In genomic region chr3:3666664-3667063, GRCh38 we compare ENCODE assay signal across 13 cellular contexts.
DNase-seq lines count a peak whose midpoint lies in the region; ATAC-seq, FAIRE-seq and TF ChIP-seq lines count a peak whose summit lies in the region.
"Had no signal": no experiment of that assay in that cellular context is flagged by ENCODE, and none has a peak within 500 bp of the region (broad histone marks: within the 10 kb centered on the region; RNA-seq: fewer than 3 reads in every experiment).

No MANE protein-coding gene starts in this region.

- no peaks in the 10 kb centered on the region for H3K27me3 Mint-ChIP-seq in activated naive CD8-positive, alpha-beta T cell treated with anti-CD3 and anti-CD28 coated beads for 36 hours

- peaks cover 4% of the 10 kb centered on the region for H3K9me3 Mint-ChIP-seq in activated naive CD8-positive, alpha-beta T cell treated with anti-CD3 and anti-CD28 coated beads for 36 hours

- H3K27ac Mint-ChIP-seq in activated naive CD8-positive, alpha-beta T cell treated with anti-CD3 and anti-CD28 coated beads for 36 hours = no peak overlapping the region
- H3K27ac Mint-ChIP-seq: dendritic cell treated with granulocyte-macrophage colony-stimulating factor and Interleukin-4, amounts not matched to agents 40 ng/mL and 50 ng/mL, for 4 days had no signal

- no peaks in the 10 kb centered on the region for H3K36me3 Mint-ChIP-seq in activated naive CD8-positive, alpha-beta T cell treated with anti-CD3 and anti-CD28 coated beads for 36 hours

- H3K9me3 ChIP-seq in WERI-Rb-1 (ENCODE audit: severe bottlenecking) = no peaks in the 10 kb centered on the region

- TF ChIP-seq POLR2A in GM12891 (IDR thresholded peaks at IDR 0.05; ENCODE audit: low read depth, low read length) = no peak

- no peaks in the 10 kb centered on the region for H3K36me3 ChIP-seq in WERI-Rb-1
- H3K36me3 ChIP-seq: SJCRH30 had no signal

- TF ChIP-seq CTCF in WERI-Rb-1 (IDR thresholded peaks at IDR 0.05; ENCODE audit: low read depth, low read length) = no peak

- H3K27me3 ChIP-seq in WERI-Rb-1 (ENCODE audit: insufficient read depth, low read depth, severe bottlenecking) = no peaks in the 10 kb centered on the region
- H3K27me3 ChIP-seq: SJCRH30 had no signal

- H3K4me1 Mint-ChIP-seq in activated naive CD8-positive, alpha-beta T cell treated with anti-CD3 and anti-CD28 coated beads for 36 hours = peaks cover 13% of the 10 kb centered on the region

- DNase-seq in GM12891 (ENCODE audit: insufficient read length, low spot score) (peak; percentile 26), WERI-Rb-1 (no peak), NCI-H1694 treated with DMSO at 0.1 percent for 48 hours (lab: John Stamatoyannopoulos, UW) (no peak), AG08396 (ENCODE audit: low spot score) (no peak), NCI-H2227 treated with DMSO at 0.1 percent for 48 hours (lab: John Stamatoyannopoulos, UW) (no peak)
- DNase-seq in activated naive CD8-positive, alpha-beta T cell treated with anti-CD3 and anti-CD28 coated beads for 36 hours = peak; percentile 32
- DNase-seq: activated CD8-positive, alpha-beta memory T cell treated with anti-CD3 and anti-CD28 coated beads, Interleukin-2, amount 50 U/mL, for 4 hours; NCI-H1417 treated with DMSO at 0.1 percent for 48 hours; posterior cingulate gyrus had no signal

- no peak overlapping the region for H3K4me3 ChIP-seq in WERI-Rb-1 (ENCODE audit: low read depth, low read length)
- H3K4me3 ChIP-seq: SJCRH30 had no signal

- ATAC-seq in GM19455 (IDR thresholded peaks at IDR 0.05; ENCODE audit: unreplicated experiment) (peak; percentile 74), HG03025 (IDR thresholded peaks at IDR 0.05; ENCODE audit: low FRiP score, unreplicated experiment) (peak; percentile 88)

- H3K4me3 Mint-ChIP-seq in activated naive CD8-positive, alpha-beta T cell treated with anti-CD3 and anti-CD28 coated beads for 36 hours = no peak overlapping the region
- H3K4me3 Mint-ChIP-seq: dendritic cell treated with granulocyte-macrophage colony-stimulating factor and Interleukin-4, amounts not matched to agents 40 ng/mL and 50 ng/mL, for 4 days had no signal

- FAIRE-seq in GM12891 (lab: Jason Lieb, UNC) = no peak

- H3K27ac ChIP-seq in WERI-Rb-1 = no peak overlapping the region
- H3K27ac ChIP-seq: SJCRH30 had no signal

TF ChIP-seq in GM12891, 5 proteins besides CTCF, POLR2A, EP300 and RAD21:
- no peak for TF ChIP-seq TAF1 (IDR thresholded peaks at IDR 0.05; ENCODE audit: low read depth, low read length)
- TF ChIP-seq SPI1 (IDR thresholded peaks at IDR 0.05; ENCODE audit: low read depth, low read length) = peak; percentile 22; the same call in 1 of the 2 replicates
- TF ChIP-seq POU2F2 (IDR thresholded peaks at IDR 0.05; ENCODE audit: low read depth, low read length) = peak; percentile 53; the same call in 1 of the 2 replicates

Comparison
In these comparisons a context has a peak if more than half of its experiments do, and no peak if none do; other contexts are left out.
1. DNase-seq: peak in GM12891 (single experiment) and activated naive CD8-positive, alpha-beta T cell treated with anti-CD3 and anti-CD28 coated beads for 36 hours (single experiment); none in WERI-Rb-1 (single experiment), NCI-H1694 treated with DMSO at 0.1 percent for 48 hours (single experiment), AG08396 (single experiment) and NCI-H2227 treated with DMSO at 0.1 percent for 48 hours (single experiment).